11 cellular contexts compared by ENCODE assay signal in genomic region chr18:5395860-5396448, GRCh38.
"Had no signal": no experiment of that assay in that cellular context is flagged by ENCODE, and none has a peak within 500 bp of the region (broad histone marks: within the 10 kb centered on the region; RNA-seq: fewer than 3 reads in every experiment).

No MANE protein-coding gene starts in this region.

- H3K27ac ChIP-seq: pancreas, transverse colon, vagina had no signal

- H3K4me1 Mint-ChIP-seq: naive B cell; stimulated activated memory B cell treated with anti-CD40 and anti-IgM and Interleukin-4, amounts not matched to agents 10 μg/mL and 1 μg/mL and 100 μg/mL, for 72 hours had no signal

- H3K36me3 ChIP-seq: pancreas, vagina had no signal

- DNase-seq: activated CD4-positive, alpha-beta T cell treated with anti-CD3 and anti-CD28 coated beads for 1 hour; amniotic stem cell; islet precursor cell; midbrain; naive B cell; pancreas; transverse colon had no signal

- H3K4me1 ChIP-seq: pancreas, transverse colon, vagina had no signal

- H3K36me3 Mint-ChIP-seq: activated naive CD8-positive, alpha-beta T cell; naive B cell; stimulated activated memory B cell treated with anti-CD40 and anti-IgM and Interleukin-4, amounts not matched to agents 10 μg/mL and 1 μg/mL and 100 μg/mL, for 72 hours had no signal

- H3K9me3 ChIP-seq: pancreas, transverse colon, vagina had no signal

- H3K27ac Mint-ChIP-seq: activated naive CD8-positive, alpha-beta T cell; stimulated activated memory B cell treated with anti-CD40 and anti-IgM and Interleukin-4, amounts not matched to agents 10 μg/mL and 1 μg/mL and 100 μg/mL, for 72 hours had no signal

- H3K27me3 ChIP-seq: pancreas, transverse colon, vagina had no signal

- H3K4me3 ChIP-seq: pancreas, transverse colon, vagina had no signal

- H3K9me3 Mint-ChIP-seq: stimulated activated memory B cell treated with anti-CD40 and anti-IgM and Interleukin-4, amounts not matched to agents 10 μg/mL and 1 μg/mL and 100 μg/mL, for 72 hours had no signal

- H3K4me3 Mint-ChIP-seq: activated naive CD8-positive, alpha-beta T cell; naive B cell; stimulated activated memory B cell treated with anti-CD40 and anti-IgM and Interleukin-4, amounts not matched to agents 10 μg/mL and 1 μg/mL and 100 μg/mL, for 72 hours had no signal

- ATAC-seq: esophagus mucosa; pancreas; stimulated activated memory B cell treated with anti-CD40 and anti-IgM and Interleukin-4, amounts not matched to agents 10 μg/mL and 1 μg/mL and 100 μg/mL, for 72 hours had no signal
